1 cellular context compared by ENCODE assay signal in the genomic region with DNA sequence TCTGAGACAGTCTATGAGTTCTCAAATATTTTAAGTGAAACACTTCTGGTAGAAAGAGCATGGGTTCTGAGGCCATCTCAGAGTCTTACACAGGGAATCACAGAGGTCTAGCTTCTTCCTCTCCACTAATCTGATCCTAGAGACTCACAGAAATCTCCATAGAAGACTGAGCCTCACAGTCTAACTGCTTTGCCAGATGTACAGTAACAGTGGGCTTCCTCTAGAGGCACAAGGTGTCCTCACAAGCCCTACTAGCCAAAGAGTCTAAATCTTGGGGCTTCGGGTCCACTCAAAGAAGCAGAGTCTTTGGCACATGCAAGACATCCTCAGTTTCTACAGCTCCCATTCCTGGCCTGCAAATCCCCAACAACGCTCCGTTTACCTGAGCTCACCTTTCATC.
TF ChIP-seq lines count a peak whose summit lies in the region.

No MANE protein-coding gene starts in this region.

TF ChIP-seq in HepG2, 621 proteins besides CTCF, POLR2A, EP300 and RAD21:
- TF ChIP-seq KLF16 (CRISPR knock-in tag; IDR thresholded peaks at IDR 0.05) (no peak), RORA (CRISPR knock-in tag; IDR thresholded peaks at IDR 0.05) (no peak), ZNF737 (CRISPR knock-in tag; IDR thresholded peaks at IDR 0.05; ENCODE audit: borderline replicate concordance) (0 out of 2 replicates have a peak, but pooled peaks have one; percentile 18), ETV5 (CRISPR knock-in tag; IDR thresholded peaks at IDR 0.05; ENCODE audit: borderline replicate concordance) (no peak), RCOR2 (CRISPR knock-in tag; IDR thresholded peaks at IDR 0.05) (no peak)
TF ChIP-seq in HepG2: peak in this region for 1.
